ENCODE assay signal across 8 cellular contexts in the genomic region with DNA sequence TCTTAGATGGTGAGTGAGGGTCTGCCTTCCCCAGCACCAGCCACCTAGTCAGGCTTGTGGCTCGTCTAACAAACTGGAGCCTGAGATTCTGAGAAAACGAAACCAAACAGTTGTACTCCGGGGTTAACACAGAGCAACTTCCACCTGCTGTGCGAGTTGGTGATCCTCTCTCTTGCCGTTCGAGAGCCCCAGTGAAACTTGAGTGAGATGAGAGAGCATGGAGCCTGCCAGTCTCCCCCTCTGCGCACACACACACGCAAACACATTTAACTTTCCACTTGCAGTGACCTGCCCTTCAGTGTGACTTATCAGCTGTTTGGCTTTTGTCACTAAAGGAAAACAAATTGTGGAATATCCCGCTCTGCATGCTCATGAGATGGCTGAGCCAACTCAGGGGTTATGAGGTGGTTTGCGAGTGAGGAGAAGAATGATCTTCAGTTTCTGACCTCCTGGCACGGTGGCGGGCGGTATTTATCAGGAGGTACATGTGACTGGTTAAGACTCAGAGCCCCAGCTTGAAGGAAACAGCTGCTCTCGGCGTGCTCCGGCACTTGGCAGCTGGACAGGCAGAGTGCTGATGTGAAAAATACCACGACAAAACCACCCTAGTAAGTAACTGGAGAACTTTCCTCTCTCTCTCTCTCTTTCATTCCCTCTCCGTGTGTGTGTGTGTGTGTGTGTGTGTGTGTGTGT. TPM values are rescaled to one million over a fixed set of nuclear protein-coding genes. Genes with fewer than 3 reads are reported as not detected.
DNase-seq lines count a peak whose midpoint lies in the region; ATAC-seq, FAIRE-seq and TF ChIP-seq lines count a peak whose summit lies in the region.

A gene with protein sequence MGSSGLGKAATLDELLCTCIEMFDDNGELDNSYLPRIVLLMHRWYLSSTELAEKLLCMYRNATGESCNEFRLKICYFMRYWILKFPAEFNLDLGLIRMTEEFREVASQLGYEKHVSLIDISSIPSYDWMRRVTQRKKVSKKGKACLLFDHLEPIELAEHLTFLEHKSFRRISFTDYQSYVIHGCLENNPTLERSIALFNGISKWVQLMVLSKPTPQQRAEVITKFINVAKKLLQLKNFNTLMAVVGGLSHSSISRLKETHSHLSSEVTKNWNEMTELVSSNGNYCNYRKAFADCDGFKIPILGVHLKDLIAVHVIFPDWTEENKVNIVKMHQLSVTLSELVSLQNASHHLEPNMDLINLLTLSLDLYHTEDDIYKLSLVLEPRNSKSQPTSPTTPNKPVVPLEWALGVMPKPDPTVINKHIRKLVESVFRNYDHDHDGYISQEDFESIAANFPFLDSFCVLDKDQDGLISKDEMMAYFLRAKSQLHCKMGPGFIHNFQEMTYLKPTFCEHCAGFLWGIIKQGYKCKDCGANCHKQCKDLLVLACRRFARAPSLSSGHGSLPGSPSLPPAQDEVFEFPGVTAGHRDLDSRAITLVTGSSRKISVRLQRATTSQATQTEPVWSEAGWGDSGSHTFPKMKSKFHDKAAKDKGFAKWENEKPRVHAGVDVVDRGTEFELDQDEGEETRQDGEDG (plus strand): TSS at position 550 of the 693 bp plus-strand sequence. CDS start 38,488 bp downstream, outside the sequence.

- H3K4me3 ChIP-seq in GM06990 (replicated peaks; ENCODE audit: low read depth, low read length) (peak within 1 kb of the TSS; percentile 73), HAP-1 (peak within 1 kb of the TSS; percentile 23), MG63 (peak within 1 kb of the TSS; percentile 54), right cardiac atrium (ENCODE audit: low read length) (peak within 1 kb of the TSS; percentile 70)

- ATAC-seq in T-helper 17 cell (peak; percentile 68), right cardiac atrium (peak; percentile 85 to 88)

- H3K4me1 ChIP-seq in HAP-1: no peaks in the 10 kb centered on the region
- peaks cover 5% of the 10 kb centered on the region for H3K4me1 ChIP-seq in right cardiac atrium (ENCODE audit: control insufficient read depth, insufficient read depth, low read length)

- FAIRE-seq in urothelium cell line (lab: Jason Lieb, UNC): no peak

- DNase-seq in GM06990 (ENCODE audit: extremely low read depth, insufficient read length) (peak; percentile 80), HAP-1 (ENCODE audit: low spot score in 2 of 2) (peak; percentile 9 to 41), MG63 (peak; percentile 83), T-helper 17 cell (peak; percentile 21 to 52 (median 32)), right cardiac atrium (peak; percentile 88 to 97 (median 95)), pulmonary artery endothelial cell (ENCODE audit: low read depth, low spot score) (peak; percentile 95), urothelium cell line (ENCODE audit: low spot score) (peak; percentile 70)

- H3K4me3 Mint-ChIP-seq in T-helper 17 cell: peak within 1 kb of the TSS; percentile 96

- peak within 1 kb of the TSS; percentile 87 for H3K27ac ChIP-seq in angular gyrus (ENCODE audit: low read depth, low read length)
- peak within 1 kb of the TSS; percentile 97 for H3K27ac ChIP-seq in right cardiac atrium (ENCODE audit: low read length)

- in situ Hi-C loops in HAP-1 (cut with MboI; ENCODE audit: low sequenced_read_pairs): no loop called here

- no peaks in the 10 kb centered on the region for H3K36me3 Mint-ChIP-seq in T-helper 17 cell (ENCODE audit: low read depth)

- TF ChIP-seq CTCF in GM06990 (IDR thresholded peaks at IDR 0.05; ENCODE audit: insufficient read depth, low read length, poor library complexity, severe bottlenecking): no peak

- H3K4me1 Mint-ChIP-seq in T-helper 17 cell: peaks cover 26% of the 10 kb centered on the region

- H3K36me3 ChIP-seq in GM06990 (ENCODE audit: control insufficient read depth, insufficient read depth, low read length) (no peaks in the 10 kb centered on the region), HAP-1 (replicated peaks) (no peaks in the 10 kb centered on the region), MG63 (no peaks in the 10 kb centered on the region)

- H3K9me3 ChIP-seq in HAP-1: no peaks in the 10 kb centered on the region
- H3K9me3 ChIP-seq in MG63: no peaks in the 10 kb centered on the region
- no peaks in the 10 kb centered on the region for H3K9me3 ChIP-seq in T-helper 17 cell (ENCODE audit: control insufficient read depth, low read length, poor library complexity, severe bottlenecking)
- H3K9me3 ChIP-seq in right cardiac atrium (ENCODE audit: control insufficient read depth, low read length): no peaks in the 10 kb centered on the region

- WGBS in right cardiac atrium: under 1% methylated on average over 18 of the region's 18 CpGs

- H3K27ac Mint-ChIP-seq in T-helper 17 cell: peak within 1 kb of the TSS; percentile 99

- no peaks in the 10 kb centered on the region for H3K27me3 ChIP-seq in GM06990 (replicated peaks; ENCODE audit: control insufficient read depth, insufficient read depth, low read length)
- H3K27me3 ChIP-seq in HAP-1 (ENCODE audit: low read depth): no peaks in the 10 kb centered on the region
- no peaks in the 10 kb centered on the region for H3K27me3 ChIP-seq in MG63
- H3K27me3 ChIP-seq in right cardiac atrium (ENCODE audit: control insufficient read depth, insufficient read depth): no peaks in the 10 kb centered on the region

- intact Hi-C loops in right cardiac atrium (cut with DNase I): loop anchor here in 2 of 4 donors (5.0 to 10.0 kb wide), 2 partner anchors 59 to 106 kb away; no protein-coding TSS in a partner anchor

- peaks cover 5% of the 10 kb centered on the region for H3K27me3 Mint-ChIP-seq in T-helper 17 cell

RNA-seq across cellular contexts. Expression of the gene that starts here (rescaled TPM):
- total RNA-seq in MG63 (2014; rRNA removed; shearing (Covaris generic); ENCODE audit: low replicate concordance): 3.4 and 3.9 TPM in 2 replicates
- total RNA-seq in T-helper 17 cell (10 to 100 TPM in 1 of 2 donors, 1 to 10 TPM in 1; 3.9 to 13.5 TPM), right cardiac atrium (10 to 100 TPM; 38.2 to 61.6 (median 49.6) TPM), pulmonary artery endothelial cell (15.7 and 21.8 TPM in 2 replicates)
- 22.7 TPM for polyA plus RNA-seq in right cardiac atrium

Comparison
In these comparisons a context has a peak if more than half of its experiments do, and no peak if none do; other contexts are left out.
1. Peak in every context shown above with its lines: DNase-seq, ATAC-seq, H3K4me3 ChIP-seq and H3K27ac ChIP-seq.
2. DNase-seq: peak in every context shown above with its lines; median percentile 95 in right cardiac atrium; 95 in pulmonary artery endothelial cell; 83 in MG63; 80 in GM06990; 70 in urothelium cell line; 32 in T-helper 17 cell; 25 in HAP-1.
3. H3K4me3 ChIP-seq: peak in every context shown above with its lines; median percentile 73 in GM06990; 70 in right cardiac atrium; 54 in MG63; 23 in HAP-1.